29 cellular contexts compared by ENCODE assay signal in the genomic region with DNA sequence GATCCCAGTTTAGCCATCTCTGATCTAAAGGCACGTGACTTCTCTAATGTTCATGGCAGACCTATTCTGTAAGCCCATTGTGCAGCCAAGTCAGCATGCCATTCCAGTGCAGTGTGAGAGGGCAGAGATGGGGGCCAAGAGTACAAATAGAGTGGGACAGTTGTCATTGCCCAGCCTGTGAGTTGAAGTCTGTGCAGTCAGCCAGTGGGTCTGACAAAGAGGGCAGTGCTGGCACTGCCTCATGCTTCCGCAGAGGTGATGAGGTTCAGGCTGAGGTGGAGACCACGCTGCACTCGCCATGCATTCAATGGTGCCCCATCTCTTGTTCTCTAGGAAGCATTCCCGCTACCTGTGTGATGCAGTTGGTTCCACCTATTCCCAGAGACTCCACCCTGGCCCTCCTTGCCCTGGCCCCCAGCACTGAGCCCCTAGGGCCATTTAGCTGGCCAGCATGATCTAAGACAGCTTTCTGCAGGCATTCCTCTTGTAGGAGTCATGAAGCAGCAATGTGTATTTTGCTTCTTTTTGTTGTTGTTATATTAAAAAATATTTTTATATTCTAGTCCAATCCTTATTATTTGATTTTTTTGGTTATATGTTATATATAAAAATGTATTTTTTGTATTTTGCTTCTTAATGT. TPM values are rescaled to one million over a fixed set of nuclear protein-coding genes. Genes with fewer than 3 reads are reported as not detected.
A peak's percentile ranks its signal among the peaks of the same experiment; 100 is the strongest.
DNase-seq lines count a peak whose midpoint lies in the region; ATAC-seq, FAIRE-seq and TF ChIP-seq lines count a peak whose summit lies in the region.
"Had no signal": no experiment of that assay in that cellular context is flagged by ENCODE, and none has a peak within 500 bp of the region (broad histone marks: within the 10 kb centered on the region; RNA-seq: fewer than 3 reads in every experiment).

No MANE protein-coding gene starts in this region.

- H3K36me3 ChIP-seq in heart right ventricle = peaks cover 0 to 20% (median 6%) of the 10 kb centered on the region in 9 donors
- no peaks in the 10 kb centered on the region for H3K36me3 ChIP-seq in thoracic aorta
- H3K36me3 ChIP-seq: left lung had no signal

- H3K27me3 ChIP-seq in heart right ventricle = peaks cover 0 to 13% (median 0%) of the 10 kb centered on the region in 7 donors
- H3K27me3 ChIP-seq in thoracic aorta (replicated peaks; ENCODE audit: insufficient read depth) = no peaks in the 10 kb centered on the region
- H3K27me3 ChIP-seq: adrenal gland, tibial nerve had no signal

- peak; percentile 40 for FAIRE-seq in HTR-8/SVneo (lab: Jason Lieb, UNC)
- FAIRE-seq: colon, GM12891, TTC549 had no signal

- H3K4me1 ChIP-seq in heart right ventricle (peaks cover 7 to 84% (median 55%) of the 10 kb centered on the region in 9 donors), thoracic aorta (ENCODE audit: control insufficient read depth in 1 of 2, low read depth in 2 of 2) (peaks cover 21 to 68% of the 10 kb centered on the region in 2 donors)
- H3K4me1 ChIP-seq: foreskin keratinocyte, parathyroid adenoma had no signal

- H3K4me3 ChIP-seq in heart right ventricle (no peak overlapping the region), thoracic aorta (no peak overlapping the region)
- H3K4me3 ChIP-seq: adrenal gland, left lung, SK-N-MC, tibial nerve had no signal

- 58 to 68% methylated on average over 5 of the region's 5 CpGs for WGBS in heart right ventricle, 2 donors

- peak; percentile 12 to 76 (median 62) for ATAC-seq in heart right ventricle
- ATAC-seq in thoracic aorta (ENCODE audit: insufficient number of reproducible peaks, low FRiP score, low read depth) = no peak
- ATAC-seq: activated T-cell treated with anti-CD3 and anti-CD28 coated beads, Interleukin-2, amount 50 U/mL, for 72 hours; effector memory CD8-positive, alpha-beta T cell; foreskin keratinocyte; sciatic nerve had no signal

- intact Hi-C loops in heart right ventricle (cut with DNase I) = loop anchor here in 3 of 10 donors (5.0 kb wide), 1 partner anchor 45 kb away; no protein-coding TSS in a partner anchor

- H3K27ac ChIP-seq in heart right ventricle (peak overlapping the region in 7 of 10 donors; percentile 92 to 99 (median 97)), thoracic aorta (peak overlapping the region in 1 of 2 donors; percentile 95)
- H3K27ac ChIP-seq: C4-2B, foreskin keratinocyte, left lung, parathyroid adenoma, SK-N-MC had no signal

- POLR2A ChIA-PET in GM10248 (lab: Yijun Ruan, JAX) = no interaction called here

- H3K9me3 ChIP-seq in heart right ventricle (no peaks in the 10 kb centered on the region), thoracic aorta (no peaks in the 10 kb centered on the region)
- H3K9me3 ChIP-seq: adrenal gland, left lung, tibial nerve had no signal

- DNase-seq in HTR-8/SVneo (ENCODE audit: insufficient read length, low spot score) (no peak), heart right ventricle (peak; percentile 34 to 73), myocyte (ENCODE audit: low read depth) (peak; percentile 92), thoracic aorta (ENCODE audit: low spot score) (peak; percentile 51), NCI-H345 treated with DMSO at 0.1 percent for 48 hours (lab: John Stamatoyannopoulos, UW; ENCODE audit: unreplicated experiment) (no peak), GM10248 (ENCODE audit: extremely low spot score) (no peak), putamen (ENCODE audit: low spot score) (no peak)
- DNase-seq: activated CD4-positive, alpha-beta T cell treated with anti-CD3 and anti-CD28 coated beads, Interleukin-2, amount 50 U/mL, for 4 hours; activated naive CD4-positive, alpha-beta T cell treated with Interleukin-2 at 50 U/mL for 16 hours; activated T-cell treated with anti-CD3 and anti-CD28 coated beads, Interleukin-2, amount 50 U/mL, for 72 hours; Calu3; DND-41; effector memory CD8-positive, alpha-beta T cell; hippocampal formation; left lung; NCI-H1436 treated with DMSO at 0.1 percent for 48 hours; NCI-H2107; NCI-H446 treated with DMSO at 0.1 percent for 48 hours; RPMI8226 had no signal

- TF ChIP-seq CTCF in heart right ventricle (IDR thresholded peaks at IDR 0.05) (no peak), thoracic aorta (IDR thresholded peaks at IDR 0.05) (no peak), GM10248 (IDR thresholded peaks at IDR 0.05; ENCODE audit: control extremely low read depth, extremely low read depth, low read depth, missing control alignments) (no peak)

- CTCF ChIA-PET in GM10248 (lab: Yijun Ruan, JAX) = interaction anchor here (1.5 kb wide), 1 partner anchor 584 kb away, joined by 3 read pairs; no protein-coding TSS in a partner anchor

RNA-seq across cellular contexts. Expression of gene MRAS, which starts 3.7 kb away (rescaled TPM):
- total RNA-seq in heart right ventricle = 100 to 1,000 TPM; 221 to 381 (median 266) TPM
- 100 to 1,000 TPM in 1 of 2 donors, 10 to 100 TPM in 1; 78.6 to 128 TPM for polyA plus RNA-seq in heart right ventricle
- total RNA-seq in myocyte = 429 and 482 TPM in 2 replicates
- polyA plus RNA-seq in myocyte (2012) = 883 TPM
- total RNA-seq in thoracic aorta = 10 to 100 TPM; 58.6 to 62.3 TPM

RNA-seq across cellular contexts. Expression of gene NME9, which starts 22.4 kb away (rescaled TPM):
- total RNA-seq in heart right ventricle (under 1 TPM in 1 of 10 donors, not detected in 9; 0.44 TPM), myocyte (not detected in 2 replicates), thoracic aorta (not detected)
- polyA plus RNA-seq in heart right ventricle = under 1 TPM in 1 of 2 donors, not detected in 1; 0.15 TPM
- 0.44 TPM for polyA plus RNA-seq in myocyte (2012)
- total RNA-seq: Calu3, foreskin keratinocyte, tibial nerve had no signal
- polyA plus RNA-seq: foreskin keratinocyte had no signal

Comparison
In these comparisons a context has a peak if more than half of its experiments do, and no peak if none do; other contexts are left out.
1. DNase-seq: peak in heart right ventricle (2 of 2), myocyte (single experiment) and thoracic aorta (single experiment); none in HTR-8/SVneo (single experiment), NCI-H345 treated with DMSO at 0.1 percent for 48 hours (single experiment), GM10248 (single experiment) and putamen (single experiment).